ENCODE assay signal across 14 cellular contexts in the genomic region with DNA sequence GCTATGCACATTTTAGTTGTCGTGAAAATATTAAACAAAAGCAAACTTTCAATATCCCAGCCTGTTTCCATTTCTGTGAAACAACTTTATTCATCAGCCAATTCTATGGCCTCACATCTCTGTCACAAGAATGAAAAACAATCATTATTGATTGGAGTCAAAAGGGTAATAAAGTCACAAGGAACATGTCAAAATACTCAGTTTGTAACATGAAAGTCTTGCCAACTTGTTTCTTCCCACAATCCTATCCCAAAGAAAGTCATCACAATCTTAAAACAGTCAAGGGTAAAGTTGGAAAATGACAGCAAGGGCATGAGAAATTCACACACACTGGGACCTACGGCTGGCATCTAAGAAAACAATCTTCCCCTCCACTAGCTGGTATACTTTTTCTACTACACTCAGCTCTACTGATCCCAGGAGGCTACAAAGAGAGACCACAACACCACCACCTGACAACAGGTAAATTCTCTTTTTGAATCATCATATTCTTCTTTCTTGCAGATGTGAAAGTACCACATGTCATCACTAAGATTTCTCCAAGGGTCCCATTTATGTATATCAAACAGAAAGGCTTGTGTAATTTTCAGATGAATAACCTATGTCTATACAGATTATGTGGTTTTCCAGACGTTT. TPM values are rescaled to one million over a fixed set of nuclear protein-coding genes. Genes with fewer than 3 reads are reported as not detected.
DNase-seq lines count a peak whose midpoint lies in the region; ATAC-seq, FAIRE-seq and TF ChIP-seq lines count a peak whose summit lies in the region.
"Had no signal": no experiment of that assay in that cellular context is flagged by ENCODE, and none has a peak within 500 bp of the region (broad histone marks: within the 10 kb centered on the region; RNA-seq: fewer than 3 reads in every experiment).

No MANE protein-coding gene starts in this region.

- H3K9me3 ChIP-seq in GM23248 (ENCODE audit: low read depth) (no peaks in the 10 kb centered on the region), smooth muscle cell (replicated peaks; ENCODE audit: low read depth) (no peaks in the 10 kb centered on the region)

- no peak overlapping the region for H3K4me3 Mint-ChIP-seq in WTC11

- H3K27ac ChIP-seq in GM23248 (peak overlapping the region; percentile 88), smooth muscle cell (ENCODE audit: low read depth) (peak overlapping the region; percentile 81), dorsolateral prefrontal cortex (no peak overlapping the region)
- H3K27ac ChIP-seq: C4-2B, SK-N-MC had no signal

- H3K79me2 ChIP-seq in GM23248 (ENCODE audit: insufficient read depth) (peaks cover 24% of the 10 kb centered on the region), smooth muscle cell (ENCODE audit: low read depth) (no peaks in the 10 kb centered on the region)

- ATAC-seq in WTC11 (no peak), HG02623 (IDR thresholded peaks at IDR 0.05; ENCODE audit: unreplicated experiment) (no peak)

- peak; percentile 66 for FAIRE-seq in islet of Langerhans (lab: Jason Lieb, UNC)

- TF ChIP-seq CTCF in WTC11 (IDR thresholded peaks at IDR 0.05): no peak
- TF ChIP-seq CTCF in smooth muscle cell (IDR thresholded peaks at IDR 0.05; ENCODE audit: borderline replicate concordance, insufficient read depth, poor library complexity, severe bottlenecking): no peak
- TF ChIP-seq CTCF in dorsolateral prefrontal cortex (IDR thresholded peaks at IDR 0.05 in 54 of 56, conservative IDR thresholded peaks at IDR 0.05 in 2 of 56; ENCODE audit: low read depth in 1 of 56, partially characterized antibody in 56 of 56): no peak

- peak overlapping the region; percentile 72 for H3K27ac Mint-ChIP-seq in WTC11

- H4K20me1 ChIP-seq in GM23248 (ENCODE audit: insufficient read depth) (no peaks in the 10 kb centered on the region), smooth muscle cell (ENCODE audit: low read depth) (no peaks in the 10 kb centered on the region)

- no peak for DNase-seq in GM23248
- no peak for DNase-seq in WTC11 (ENCODE audit: low spot score)
- no peak for DNase-seq in smooth muscle cell (lab: John Stamatoyannopoulos, UW; ENCODE audit: unreplicated experiment)
- no peak for DNase-seq in dorsolateral prefrontal cortex
- DNase-seq in DMS53 treated with DMSO at 0.1 percent for 48 hours (lab: John Stamatoyannopoulos, UW; ENCODE audit: unreplicated experiment): no peak
- no peak for DNase-seq in KG1 (lab: John Stamatoyannopoulos, UW)
- DNase-seq: activated naive CD4-positive, alpha-beta T cell treated with Interleukin-2 at 50 U/mL for 16 hours; Kasumi-1; NCI-H1436; stimulated activated CD4-positive, alpha-beta T cell treated with anti-CD3 and anti-CD28 coated beads, Interleukin-12 subunit alpha, Interleukin-12 subunit beta, amount 100 ng/mL, for 4 hours had no signal

- 33 to 36% methylated on average over 3 of the region's 3 CpGs for WGBS in GM23248 (ENCODE audit: low coverage in 1 of 2, low lambda C conversion rate in 2 of 2, missing lambda C conversion rate in 2 of 2), 2 experiments
- WGBS in smooth muscle cell (ENCODE audit: low lambda C conversion rate): 76% methylated on average over 3 of the region's 3 CpGs

- peak overlapping the region; percentile 67 for H3K4me2 ChIP-seq in GM23248 (ENCODE audit: unreplicated experiment)
- H3K4me2 ChIP-seq in smooth muscle cell: peak overlapping the region; percentile 58

- in situ Hi-C loops in GM23248 (cut with MboI): no loop called here

- H3K9ac ChIP-seq in GM23248 (peak overlapping the region; percentile 67), smooth muscle cell (ENCODE audit: low read depth) (peak overlapping the region; percentile 17)

- H3K9me2 ChIP-seq in GM23248 (ENCODE audit: insufficient read depth): no peaks in the 10 kb centered on the region

- CTCF ChIA-PET in WTC11 (lab: Charles Lee): no interaction called here

- POLR2A ChIA-PET in WTC11 (lab: Charles Lee): interaction anchor here (0.5 kb wide), 1 partner anchor 25 kb away, joined by 3 read pairs; no protein-coding TSS in a partner anchor

- H3K4me3 ChIP-seq in GM23248: peak overlapping the region; percentile 37; the same call in 1 of the 2 replicates
- H3K4me3 ChIP-seq in smooth muscle cell: no peak overlapping the region
- no peak overlapping the region for H3K4me3 ChIP-seq in dorsolateral prefrontal cortex
- H3K4me3 ChIP-seq: SK-N-MC had no signal

- H3K9me3 Mint-ChIP-seq in WTC11: no peaks in the 10 kb centered on the region

- H3K27me3 Mint-ChIP-seq in WTC11 (ENCODE audit: low read depth): no peaks in the 10 kb centered on the region

- H3F3A ChIP-seq in GM23248 (ENCODE audit: insufficient read depth) (peaks cover 43% of the 10 kb centered on the region), smooth muscle cell (ENCODE audit: low read depth) (peaks cover 16% of the 10 kb centered on the region)

- H2AFZ ChIP-seq in GM23248 (0 out of 2 replicates have a peak overlapping the region, but pooled peaks have one; percentile 1), smooth muscle cell (ENCODE audit: low read depth) (no peak overlapping the region)

- no peaks in the 10 kb centered on the region for H3K27me3 ChIP-seq in GM23248 (replicated peaks; ENCODE audit: insufficient read depth)
- H3K27me3 ChIP-seq in smooth muscle cell (ENCODE audit: low read depth): no peaks in the 10 kb centered on the region
- no peaks in the 10 kb centered on the region for H3K27me3 ChIP-seq in dorsolateral prefrontal cortex

- H3K36me3 ChIP-seq in GM23248 (ENCODE audit: low read depth) (peaks cover 33% of the 10 kb centered on the region), smooth muscle cell (ENCODE audit: low read depth) (no peaks in the 10 kb centered on the region)

- intact Hi-C loops in dorsolateral prefrontal cortex (cut with DNase I): no loop called here

- H3K4me1 ChIP-seq in GM23248 (ENCODE audit: insufficient read depth) (peaks cover 40% of the 10 kb centered on the region), smooth muscle cell (ENCODE audit: low read depth) (peaks cover 14% of the 10 kb centered on the region)

- peaks cover 48% of the 10 kb centered on the region for H3K36me3 Mint-ChIP-seq in WTC11

- H3K4me1 Mint-ChIP-seq in WTC11: peaks cover 60% of the 10 kb centered on the region

TF ChIP-seq in WTC11, 78 proteins besides CTCF, POLR2A, EP300 and RAD21 (continues in another document):
- TF ChIP-seq USF2 (CRISPR knock-in tag; IDR thresholded peaks at IDR 0.05) (no peak), TP53 (CRISPR knock-in tag; IDR thresholded peaks at IDR 0.05) (no peak), ATF2 (CRISPR knock-in tag; IDR thresholded peaks at IDR 0.05; ENCODE audit: borderline replicate concordance, low read depth) (no peak), NR1H2 (CRISPR knock-in tag; IDR thresholded peaks at IDR 0.05) (no peak), JAZF1 (CRISPR knock-in tag; IDR thresholded peaks at IDR 0.05) (no peak), FOXJ3 (CRISPR knock-in tag; IDR thresholded peaks at IDR 0.05; ENCODE audit: borderline replicate concordance) (no peak), ELF4 (CRISPR knock-in tag; IDR thresholded peaks at IDR 0.05; ENCODE audit: low read depth) (no peak)
- TF ChIP-seq, protein P1, sequence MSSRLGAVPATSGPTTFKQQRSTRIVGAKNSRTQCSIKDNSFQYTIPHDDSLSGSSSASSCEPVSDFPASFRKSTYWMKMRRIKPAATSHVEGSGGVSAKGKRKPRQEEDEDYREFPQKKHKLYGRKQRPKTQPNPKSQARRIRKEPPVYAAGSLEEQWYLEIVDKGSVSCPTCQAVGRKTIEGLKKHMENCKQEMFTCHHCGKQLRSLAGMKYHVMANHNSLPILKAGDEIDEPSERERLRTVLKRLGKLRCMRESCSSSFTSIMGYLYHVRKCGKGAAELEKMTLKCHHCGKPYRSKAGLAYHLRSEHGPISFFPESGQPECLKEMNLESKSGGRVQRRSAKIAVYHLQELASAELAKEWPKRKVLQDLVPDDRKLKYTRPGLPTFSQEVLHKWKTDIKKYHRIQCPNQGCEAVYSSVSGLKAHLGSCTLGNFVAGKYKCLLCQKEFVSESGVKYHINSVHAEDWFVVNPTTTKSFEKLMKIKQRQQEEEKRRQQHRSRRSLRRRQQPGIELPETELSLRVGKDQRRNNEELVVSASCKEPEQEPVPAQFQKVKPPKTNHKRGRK (CRISPR knock-in tag; IDR thresholded peaks at IDR 0.05; ENCODE audit: borderline replicate concordance): no peak

RNA-seq across cellular contexts. Expression of gene PUM3, which starts 25.3 kb away (rescaled TPM):
- 28.2 and 37.1 TPM in 2 replicates for total RNA-seq in GM23248 (2014; rRNA removed; shearing (Covaris generic))
- 32.0 and 34.3 TPM in 2 replicates for polyA plus RNA-seq in GM23248 (2016; fragmentation: Nextera tagmentation; extraction: Ambion mirVana)
- 69.1 to 86.6 TPM (median 76.3 TPM) in 3 replicates for total RNA-seq in WTC11 (2021)
- 32.1 and 40.3 TPM in 2 replicates for total RNA-seq in smooth muscle cell
- 32.3 and 38.8 TPM in 2 replicates for polyA plus RNA-seq in smooth muscle cell
- 10 to 100 TPM; 17.2 to 52.7 (median 32.9) TPM for total RNA-seq in dorsolateral prefrontal cortex

Comparison
In these comparisons a context has a peak if more than half of its experiments do, and no peak if none do; other contexts are left out.
1. H3K27ac ChIP-seq: peak in GM23248 (single experiment) and smooth muscle cell (single experiment); none in dorsolateral prefrontal cortex (0 of 59).